19 cellular contexts compared by ENCODE assay signal in genomic region chr1:228839656-228840055, GRCh38.
"Had no signal": no experiment of that assay in that cellular context is flagged by ENCODE, and none has a peak within 500 bp of the region (broad histone marks: within the 10 kb centered on the region; RNA-seq: fewer than 3 reads in every experiment).

No MANE protein-coding gene starts in this region.

- H3K27me3 ChIP-seq: esophagus muscularis mucosa, tibial artery, vagina had no signal

- FAIRE-seq: endothelial cell of umbilical vein had no signal

- H2AFZ ChIP-seq: parathyroid adenoma had no signal

- H3K4me3 Mint-ChIP-seq: activated CD4-positive, alpha-beta memory T cell treated with anti-CD3 and anti-CD28 coated beads for 36 hours; activated CD4-positive, alpha-beta T cell treated with anti-CD3 and anti-CD28 coated beads for 36 hours; activated naive CD4-positive, alpha-beta T cell treated with anti-CD3 and anti-CD28 coated beads for 36 hours; dendritic cell treated with granulocyte-macrophage colony-stimulating factor and Interleukin-4, amounts not matched to agents 40 ng/mL and 50 ng/mL, for 4 days; memory B cell; naive thymus-derived CD8-positive, alpha-beta T cell; WTC11 had no signal

- H3K4me1 ChIP-seq: parathyroid adenoma had no signal

- H3K27me3 Mint-ChIP-seq: activated CD4-positive, alpha-beta T cell treated with anti-CD3 and anti-CD28 coated beads for 36 hours; dendritic cell treated with granulocyte-macrophage colony-stimulating factor and Interleukin-4, amounts not matched to agents 40 ng/mL and 50 ng/mL, for 4 days had no signal

- H3K36me3 Mint-ChIP-seq: activated CD4-positive, alpha-beta memory T cell treated with anti-CD3 and anti-CD28 coated beads for 36 hours; memory B cell had no signal

- H3K4me3 ChIP-seq: esophagus muscularis mucosa, mucosa of descending colon, spleen, tibial artery, vagina had no signal

- H3K4me1 Mint-ChIP-seq: activated CD4-positive, alpha-beta T cell treated with anti-CD3 and anti-CD28 coated beads for 36 hours; memory B cell; naive thymus-derived CD8-positive, alpha-beta T cell had no signal

- H3K36me3 ChIP-seq: esophagus muscularis mucosa, spleen, tibial artery, vagina had no signal

- H3K27ac ChIP-seq: parathyroid adenoma, tibial artery had no signal

- H3K79me2 ChIP-seq: parathyroid adenoma had no signal

- H3K9me3 ChIP-seq: vagina had no signal

- H3K27ac Mint-ChIP-seq: activated CD4-positive, alpha-beta memory T cell treated with anti-CD3 and anti-CD28 coated beads for 36 hours; activated CD4-positive, alpha-beta T cell treated with anti-CD3 and anti-CD28 coated beads for 36 hours; activated naive CD4-positive, alpha-beta T cell treated with anti-CD3 and anti-CD28 coated beads for 36 hours; memory B cell; naive thymus-derived CD8-positive, alpha-beta T cell; WTC11 had no signal

- DNase-seq: activated CD4-positive, alpha-beta memory T cell treated with anti-CD3 and anti-CD28 coated beads for 36 hours; activated CD4-positive, alpha-beta T cell treated with anti-CD3 and anti-CD28 coated beads for 36 hours; activated naive CD4-positive, alpha-beta T cell treated with anti-CD3 and anti-CD28 coated beads for 36 hours; activated T-cell treated with anti-CD3 and anti-CD28 coated beads, Interleukin-2, amount 50 U/mL, for 1 hour; aorta; effector memory CD4-positive, alpha-beta T cell; mucosa of descending colon; naive thymus-derived CD8-positive, alpha-beta T cell; spleen; stimulated activated CD8-positive, alpha-beta memory T cell treated with anti-CD3 and anti-CD28 coated beads, Interleukin-4, amount 100 ng/mL, for 48 hours; stimulated activated naive CD4-positive, alpha-beta T cell; tibial artery had no signal
